In genomic region chr11:90321018-90321417, GRCh38 we compare ENCODE assay signal across 17 cellular contexts.
DNase-seq lines count a peak whose midpoint lies in the region; ATAC-seq and TF ChIP-seq lines count a peak whose summit lies in the region.
"Had no signal": no experiment of that assay in that cellular context is flagged by ENCODE, and none has a peak within 500 bp of the region (broad histone marks: within the 10 kb centered on the region; RNA-seq: fewer than 3 reads in every experiment).

No MANE protein-coding gene starts in this region.

- TF ChIP-seq CTCF in WTC11 (IDR thresholded peaks at IDR 0.05) = no peak
- TF ChIP-seq CTCF in nephron progenitor cell (IDR thresholded peaks at IDR 0.05) = no peak

- no peak overlapping the region for H3K4me3 Mint-ChIP-seq in WTC11
- H3K4me3 Mint-ChIP-seq in activated CD8-positive, alpha-beta T cell treated with anti-CD3 and anti-CD28 coated beads, Interleukin-2, amount 10 ng/mL, durations not matched to agents 7 days and 5 days = no peak overlapping the region
- H3K4me3 Mint-ChIP-seq in nephron progenitor cell = no peak overlapping the region
- H3K4me3 Mint-ChIP-seq: B cell; CD8-positive, alpha-beta memory T cell; H9 had no signal

- H3K27me3 Mint-ChIP-seq in WTC11 (ENCODE audit: low read depth) (no peaks in the 10 kb centered on the region), nephron progenitor cell (ENCODE audit: low read depth, poor library complexity) (peaks cover 5% of the 10 kb centered on the region)
- H3K27me3 Mint-ChIP-seq in activated CD8-positive, alpha-beta T cell treated with anti-CD3 and anti-CD28 coated beads, Interleukin-2, amount 10 ng/mL, durations not matched to agents 7 days and 5 days (ENCODE audit: low read depth) = peaks cover 3% of the 10 kb centered on the region
- H3K27me3 Mint-ChIP-seq: B cell had no signal

- peak; percentile 45 to 78 for ATAC-seq in activated naive CD4-positive, alpha-beta T cell treated with anti-CD3 and anti-CD28 coated beads, Interleukin-2, amount 50 U/mL, for 72 hours
- ATAC-seq in GM18502 (IDR thresholded peaks at IDR 0.05; ENCODE audit: poor library complexity, unreplicated experiment) = peak; percentile 63
- peak; percentile 45 for ATAC-seq in HG02678 (IDR thresholded peaks at IDR 0.05; ENCODE audit: unreplicated experiment)
- ATAC-seq in WTC11 = peak; percentile 58; the same call in 1 of the 2 replicates
- no peak for ATAC-seq in activated CD8-positive, alpha-beta T cell treated with anti-CD3 and anti-CD28 coated beads, Interleukin-2, amount 10 ng/mL, durations not matched to agents 7 days and 5 days
- no peak for ATAC-seq in Right ventricle myocardium superior (ENCODE audit: poor library complexity)

- peaks cover 0 to 4% of the 10 kb centered on the region in 2 donors for H3K9me3 Mint-ChIP-seq in activated naive CD4-positive, alpha-beta T cell treated with anti-CD3 and anti-CD28 coated beads, Interleukin-2, amount 50 U/mL, for 72 hours
- H3K9me3 Mint-ChIP-seq in WTC11 = peaks cover 26% of the 10 kb centered on the region
- no peaks in the 10 kb centered on the region for H3K9me3 Mint-ChIP-seq in activated CD8-positive, alpha-beta T cell treated with anti-CD3 and anti-CD28 coated beads, Interleukin-2, amount 10 ng/mL, durations not matched to agents 7 days and 5 days (ENCODE audit: insufficient read depth)
- H3K9me3 Mint-ChIP-seq in nephron progenitor cell = no peaks in the 10 kb centered on the region

- POLR2A ChIA-PET in WTC11 (lab: Charles Lee) = no interaction called here
- POLR2A ChIA-PET in activated CD8-positive, alpha-beta T cell treated with anti-CD3 and anti-CD28 coated beads, Interleukin-2, amount 10 ng/mL, durations not matched to agents 7 days and 5 days (lab: Charles Lee) = no interaction called here

- intact Hi-C loops in Right ventricle myocardium superior (cut with DNase I) = no loop called here

- no peak for DNase-seq in activated naive CD4-positive, alpha-beta T cell treated with anti-CD3 and anti-CD28 coated beads, Interleukin-2, amount 50 U/mL, for 72 hours (ENCODE audit: low spot score in 2 of 2)
- DNase-seq in activated naive CD4-positive, alpha-beta T cell treated with Interleukin-2 at 50 U/mL for 16 hours = no peak
- no peak for DNase-seq in WTC11 (ENCODE audit: low spot score)
- DNase-seq in activated CD8-positive, alpha-beta T cell treated with anti-CD3 and anti-CD28 coated beads, Interleukin-2, amount 10 ng/mL, durations not matched to agents 7 days and 5 days = no peak
- no peak for DNase-seq in Right ventricle myocardium superior
- no peak for DNase-seq in nephron progenitor cell
- DNase-seq: CD8-positive, alpha-beta memory T cell; COR-L47; DMS 273 treated with DMSO at 0.1 percent for 48 hours; DMS53; DND-41; EL; H9; KG1 had no signal

- CTCF ChIA-PET in WTC11 (lab: Charles Lee) = interaction anchor here (0.7 kb wide), 1 partner anchor 31 kb away, joined by 4 read pairs; no protein-coding TSS in a partner anchor
- CTCF ChIA-PET in activated CD8-positive, alpha-beta T cell treated with anti-CD3 and anti-CD28 coated beads, Interleukin-2, amount 10 ng/mL, durations not matched to agents 7 days and 5 days (lab: Charles Lee) = no interaction called here

- no peaks in the 10 kb centered on the region for H3K36me3 Mint-ChIP-seq in activated naive CD4-positive, alpha-beta T cell treated with anti-CD3 and anti-CD28 coated beads, Interleukin-2, amount 50 U/mL, for 72 hours
- H3K36me3 Mint-ChIP-seq in WTC11 (no peaks in the 10 kb centered on the region), nephron progenitor cell (ENCODE audit: low read depth) (no peaks in the 10 kb centered on the region)
- no peaks in the 10 kb centered on the region for H3K36me3 Mint-ChIP-seq in activated CD8-positive, alpha-beta T cell treated with anti-CD3 and anti-CD28 coated beads, Interleukin-2, amount 10 ng/mL, durations not matched to agents 7 days and 5 days (ENCODE audit: low read depth)
- H3K36me3 Mint-ChIP-seq: CD8-positive, alpha-beta memory T cell had no signal

- H3K27ac Mint-ChIP-seq in activated naive CD4-positive, alpha-beta T cell treated with anti-CD3 and anti-CD28 coated beads, Interleukin-2, amount 50 U/mL, for 72 hours = no peak overlapping the region
- H3K27ac Mint-ChIP-seq in WTC11 = no peak overlapping the region
- no peak overlapping the region for H3K27ac Mint-ChIP-seq in activated CD8-positive, alpha-beta T cell treated with anti-CD3 and anti-CD28 coated beads, Interleukin-2, amount 10 ng/mL, durations not matched to agents 7 days and 5 days
- no peak overlapping the region for H3K27ac Mint-ChIP-seq in nephron progenitor cell
- H3K27ac Mint-ChIP-seq: B cell; CD8-positive, alpha-beta memory T cell; H9 had no signal

- peaks cover 7% of the 10 kb centered on the region for H3K4me1 Mint-ChIP-seq in WTC11
- H3K4me1 Mint-ChIP-seq in activated CD8-positive, alpha-beta T cell treated with anti-CD3 and anti-CD28 coated beads, Interleukin-2, amount 10 ng/mL, durations not matched to agents 7 days and 5 days (ENCODE audit: low read depth) = no peaks in the 10 kb centered on the region
- H3K4me1 Mint-ChIP-seq in nephron progenitor cell = no peaks in the 10 kb centered on the region
- H3K4me1 Mint-ChIP-seq: B cell; CD8-positive, alpha-beta memory T cell had no signal

TF ChIP-seq in WTC11, 78 proteins besides CTCF, POLR2A, EP300 and RAD21:
- TF ChIP-seq ZNF425 (CRISPR knock-in tag; conservative IDR thresholded peaks at IDR 0.05) = no peak
- no peak for TF ChIP-seq NR3C1 (CRISPR knock-in tag; conservative IDR thresholded peaks at IDR 0.05; ENCODE audit: low read depth)
- no peak for TF ChIP-seq MXD4 (CRISPR knock-in tag; IDR thresholded peaks at IDR 0.05; ENCODE audit: borderline replicate concordance)
- TF ChIP-seq ATF1 (CRISPR knock-in tag; IDR thresholded peaks at IDR 0.05) = no peak
TF ChIP-seq in WTC11: peak in this region for 0.

Comparison
In these comparisons a context has a peak if more than half of its experiments do, and no peak if none do; other contexts are left out.
1. ATAC-seq: peak in activated naive CD4-positive, alpha-beta T cell treated with anti-CD3 and anti-CD28 coated beads, Interleukin-2, amount 50 U/mL, for 72 hours (2 of 2), GM18502 (single experiment), HG02678 (single experiment) and WTC11 (single experiment); none in activated CD8-positive, alpha-beta T cell treated with anti-CD3 and anti-CD28 coated beads, Interleukin-2, amount 10 ng/mL, durations not matched to agents 7 days and 5 days (single experiment) and Right ventricle myocardium superior (single experiment).